Comparison of ENCODE assay signal across 17 cellular contexts in the genomic region with DNA sequence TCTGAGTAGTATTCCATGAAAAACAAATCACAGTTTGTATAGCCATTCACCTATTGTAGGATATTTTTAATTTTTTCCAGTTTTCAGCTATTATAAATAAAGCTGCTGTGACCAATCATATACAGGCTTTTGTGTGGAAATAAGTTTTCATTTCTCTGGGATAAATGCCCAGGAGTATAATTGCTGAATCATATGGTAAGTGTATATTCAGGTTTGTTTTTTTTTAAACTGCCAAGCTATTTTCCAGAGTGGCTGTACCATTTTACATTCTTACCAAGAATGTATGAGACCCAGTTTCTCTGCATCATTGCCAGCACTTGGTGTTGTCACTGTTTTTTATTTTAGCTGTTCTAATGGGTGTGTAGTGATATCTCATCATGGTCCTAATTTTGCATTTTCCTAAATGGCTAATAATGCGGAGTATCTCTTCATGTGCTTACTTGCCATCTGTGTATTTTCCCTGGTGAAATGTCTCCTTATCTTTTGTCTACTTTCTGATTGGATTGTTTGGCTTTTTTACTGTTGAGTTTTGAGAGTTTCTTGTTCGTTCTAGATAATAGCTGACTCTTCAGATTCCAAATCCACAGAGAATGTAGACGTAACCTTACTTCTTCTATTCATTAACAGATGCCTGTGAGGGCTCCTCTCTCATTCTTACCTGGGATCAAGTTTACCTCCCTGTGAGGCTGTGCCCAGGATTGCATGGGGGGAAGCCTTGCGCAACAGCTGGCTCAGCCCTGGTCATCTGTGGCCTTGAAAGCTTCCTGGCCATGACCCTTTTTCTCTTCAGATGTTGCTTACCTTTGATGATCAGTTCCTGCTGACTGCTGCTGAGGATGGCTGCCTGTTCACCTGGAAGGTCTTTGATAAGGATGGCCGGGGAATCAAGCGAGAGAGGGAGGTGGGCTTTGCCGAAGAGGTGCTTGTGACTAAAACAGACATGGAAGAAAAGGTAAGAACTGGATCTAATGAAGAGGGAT. TPM values are rescaled to one million over a fixed set of nuclear protein-coding genes. Genes with fewer than 3 reads are reported as not detected.
DNase-seq lines count a peak whose midpoint lies in the region; ATAC-seq and TF ChIP-seq lines count a peak whose summit lies in the region.
"Had no signal": no experiment of that assay in that cellular context is flagged by ENCODE, and none has a peak within 500 bp of the region (broad histone marks: within the 10 kb centered on the region; RNA-seq: fewer than 3 reads in every experiment).

No MANE protein-coding gene starts in this region.

- ATAC-seq in SK-N-SH treated with all-trans-retinoic acid at 6 μM for 48 hours (no peak), right lobe of liver (peak in 3 of 4 donors; percentile 54 to 75 (median 58)), HG03175 (IDR thresholded peaks at IDR 0.05; ENCODE audit: unreplicated experiment) (no peak)
- ATAC-seq: CD8-positive, alpha-beta T cell had no signal

- H3K9me2 ChIP-seq in SK-N-SH: no peaks in the 10 kb centered on the region

- no peaks in the 10 kb centered on the region for H4K20me1 ChIP-seq in SK-N-SH (ENCODE audit: insufficient read depth)

- no peaks in the 10 kb centered on the region for H3K79me2 ChIP-seq in SK-N-SH (ENCODE audit: insufficient read depth)

- 0 out of 2 replicates have a peak overlapping the region, but pooled peaks have one; percentile 42 for H2AFZ ChIP-seq in SK-N-SH (ENCODE audit: low read depth)

- no peaks in the 10 kb centered on the region for H3K4me1 Mint-ChIP-seq in CD4-positive, alpha-beta memory T cell

- no peak for TF ChIP-seq POLR2A in right lobe of liver (IDR thresholded peaks at IDR 0.05)

- no peaks in the 10 kb centered on the region for H3K9me3 ChIP-seq in SK-N-SH
- no peaks in the 10 kb centered on the region for H3K9me3 ChIP-seq in right lobe of liver
- H3K9me3 ChIP-seq in CD4-positive, alpha-beta memory T cell (ENCODE audit: control insufficient read depth in 1 of 2, low read length in 2 of 2): no peaks in the 10 kb centered on the region

- CTCF ChIA-PET in SK-N-SH (lab: Yijun Ruan, JAX): interaction anchor here (0.8 to 2.7 kb wide), 3 partner anchors 12 to 201 kb away, joined by 3 to 17 read pairs (median 4); no protein-coding TSS in a partner anchor
- CTCF ChIA-PET in CD4-positive, alpha-beta memory T cell (lab: Charles Lee; ENCODE audit: partially characterized antibody): interaction anchor here (1.0 kb wide), 1 partner anchor 12 kb away, joined by 3 read pairs; no protein-coding TSS in a partner anchor

- TF ChIP-seq RAD21 in SK-N-SH (IDR thresholded peaks at IDR 0.05; ENCODE audit: low read length): no peak

- no peak overlapping the region for H3K27ac Mint-ChIP-seq in CD4-positive, alpha-beta memory T cell
- H3K27ac Mint-ChIP-seq: CD8-positive, alpha-beta T cell had no signal

- H3K9me3 Mint-ChIP-seq in CD4-positive, alpha-beta memory T cell: no peaks in the 10 kb centered on the region
- H3K9me3 Mint-ChIP-seq: CD8-positive, alpha-beta T cell had no signal

- no peak overlapping the region for H3K4me3 Mint-ChIP-seq in CD4-positive, alpha-beta memory T cell
- H3K4me3 Mint-ChIP-seq: CD8-positive, alpha-beta T cell had no signal

- POLR2A ChIA-PET in SK-N-SH (lab: Yijun Ruan, JAX): no interaction called here
- POLR2A ChIA-PET in CD4-positive, alpha-beta memory T cell (lab: Charles Lee; ENCODE audit: partially characterized antibody): no interaction called here

- H3K27me3 ChIP-seq in SK-N-SH (ENCODE audit: insufficient read depth): no peaks in the 10 kb centered on the region
- no peaks in the 10 kb centered on the region for H3K27me3 ChIP-seq in right lobe of liver
- H3K27me3 ChIP-seq in CD4-positive, alpha-beta memory T cell (ENCODE audit: insufficient read depth, low read length): no peaks in the 10 kb centered on the region

- no peak overlapping the region for H3K4me2 ChIP-seq in SK-N-SH

- TF ChIP-seq CTCF in SK-N-SH (IDR thresholded peaks at IDR 0.05) (no peak), right lobe of liver (IDR thresholded peaks at IDR 0.05) (no peak)

- H3K4me1 ChIP-seq in SK-N-SH (ENCODE audit: control insufficient read depth in 1 of 2, insufficient read depth in 2 of 2, low read depth in 1 of 2, low read length in 1 of 2): no peaks in the 10 kb centered on the region
- peaks cover 0 to 25% (median 0%) of the 10 kb centered on the region in 4 donors for H3K4me1 ChIP-seq in right lobe of liver
- H3K4me1 ChIP-seq in CD4-positive, alpha-beta memory T cell (ENCODE audit: insufficient read depth, low read length): no peaks in the 10 kb centered on the region

- H3K4me3 ChIP-seq in SK-N-SH (ENCODE audit: low read depth in 2 of 2, low read length in 1 of 2) (no peak overlapping the region), right lobe of liver (no peak overlapping the region)
- no peak overlapping the region for H3K4me3 ChIP-seq in CD4-positive, alpha-beta memory T cell (ENCODE audit: low read length in 2 of 2)

- H3F3A ChIP-seq in SK-N-SH (replicated peaks; ENCODE audit: insufficient read depth): no peaks in the 10 kb centered on the region

- H3K9ac ChIP-seq in SK-N-SH: no peak overlapping the region

- WGBS in SK-N-SH (ENCODE audit: low lambda C conversion rate): 75% methylated on average over 7 of the region's 7 CpGs
- WGBS in right lobe of liver (ENCODE audit: insufficient coverage, low coverage, low lambda C conversion rate, missing lambda C conversion rate): 56% methylated on average over 7 of the region's 7 CpGs

- peaks cover 14 to 20% of the 10 kb centered on the region in 2 donors for H3K27me3 Mint-ChIP-seq in CD4-positive, alpha-beta memory T cell

- no peak overlapping the region for H3K27ac ChIP-seq in SK-N-SH (ENCODE audit: low read depth in 2 of 2, low read length in 1 of 2)
- no peak overlapping the region for H3K27ac ChIP-seq in right lobe of liver
- H3K27ac ChIP-seq in CD4-positive, alpha-beta memory T cell (ENCODE audit: low read depth, low read length): no peak overlapping the region
- H3K27ac ChIP-seq: 22Rv1 had no signal

- intact Hi-C loops in right lobe of liver (cut with DNase I): no loop called here
- intact Hi-C loops in CD4-positive, alpha-beta memory T cell (cut with micrococcal nuclease): no loop called here

- no peak for DNase-seq in SK-N-SH
- peak; percentile 71 for DNase-seq in fibroblast of gingiva (ENCODE audit: low read depth)
- no peak for DNase-seq in right lobe of liver
- DNase-seq in CD4-positive, alpha-beta memory T cell: no peak
- no peak for DNase-seq in germinal center (ENCODE audit: low spot score)
- no peak for DNase-seq in NCI-H748 treated with DMSO at 0.1 percent for 48 hours (lab: John Stamatoyannopoulos, UW)
- DNase-seq: HCEC 1CT; NCI-H1048; NCI-H146; NCI-H526 treated with DMSO at 0.1 percent for 48 hours; NK-92 treated with Interleukin-12 subunit alpha and Interleukin-12 subunit beta, amount 100 ng/mL, for 24 hours; SHP77 had no signal

- H3K36me3 ChIP-seq in SK-N-SH (replicated peaks in 1 of 2; ENCODE audit: control insufficient read depth in 1 of 2, insufficient read depth in 2 of 2, low read length in 1 of 2): no peaks in the 10 kb centered on the region
- H3K36me3 ChIP-seq in right lobe of liver: peaks cover 0 to 45% (median 12%) of the 10 kb centered on the region in 4 donors
- H3K36me3 ChIP-seq in CD4-positive, alpha-beta memory T cell (ENCODE audit: insufficient read depth, low read length): no peaks in the 10 kb centered on the region

- H3K36me3 Mint-ChIP-seq in CD4-positive, alpha-beta memory T cell: no peaks in the 10 kb centered on the region
- H3K36me3 Mint-ChIP-seq: CD8-positive, alpha-beta T cell had no signal

- TF ChIP-seq EP300 in SK-N-SH (IDR thresholded peaks at IDR 0.05; ENCODE audit: borderline replicate concordance in 1 of 2, low read depth in 1 of 2, low read length in 1 of 2): no peak

TF ChIP-seq in SK-N-SH, 30 proteins besides CTCF, POLR2A, EP300 and RAD21 (continues in another document):
- TF ChIP-seq USF1 (IDR thresholded peaks at IDR 0.05; ENCODE audit: borderline replicate concordance, low read depth): no peak
- no peak for TF ChIP-seq RFX5 (IDR thresholded peaks at IDR 0.05; ENCODE audit: low read length)
- TF ChIP-seq RXRA (IDR thresholded peaks at IDR 0.05; ENCODE audit: borderline replicate concordance, low read depth): no peak
- no peak for TF ChIP-seq YY1 (IDR thresholded peaks at IDR 0.05; ENCODE audit: low read depth)

TF ChIP-seq in SK-N-SH treated with all-trans-retinoic acid at 6 μM for 48 hours, 23 proteins besides CTCF, POLR2A, EP300 and RAD21 (continues in another document):
- TF ChIP-seq RARB (CRISPR knock-in tag; IDR thresholded peaks at IDR 0.05) (no peak), ZNF8 (CRISPR knock-in tag; IDR thresholded peaks at IDR 0.05) (no peak), OSR1 (CRISPR knock-in tag; IDR thresholded peaks at IDR 0.05) (no peak), CSDC2 (CRISPR knock-in tag; IDR thresholded peaks at IDR 0.05) (no peak), TOX (CRISPR knock-in tag; IDR thresholded peaks at IDR 0.05; ENCODE audit: borderline replicate concordance) (no peak), ZFP3 (CRISPR knock-in tag; IDR thresholded peaks at IDR 0.05) (no peak)

RNA-seq across cellular contexts. Expression of gene CFAP57, which starts 42.6 kb away (rescaled TPM):
- 0.36 and 0.60 TPM in 2 replicates for polyA plus RNA-seq in SK-N-SH (2012; rRNA removed)
- polyA plus RNA-seq in SK-N-SH (2012; cell fraction: cytosol; rRNA removed): 0.42 and 0.44 TPM in 2 replicates
- 1.2 TPM in 2 replicates for polyA plus RNA-seq in SK-N-SH (2012; cell fraction: nucleus; rRNA removed)
- not detected for total RNA-seq in right lobe of liver
- not detected for total RNA-seq in CD4-positive, alpha-beta memory T cell
- polyA plus RNA-seq in CD4-positive, alpha-beta memory T cell: under 1 TPM in 1 of 2 donors, not detected in 1; 0.07 TPM
- total RNA-seq: CD8-positive, alpha-beta T cell had no signal

RNA-seq across cellular contexts. Expression of gene EBNA1BP2, which starts 42.7 kb away (rescaled TPM):
- polyA plus RNA-seq in SK-N-SH (2012; rRNA removed): 134 and 146 TPM in 2 replicates
- polyA plus RNA-seq in SK-N-SH (2012; cell fraction: cytosol; rRNA removed): 145 and 150 TPM in 2 replicates
- polyA plus RNA-seq in SK-N-SH (2012; cell fraction: nucleus; rRNA removed): 110 and 125 TPM in 2 replicates
- total RNA-seq in right lobe of liver: 100 to 1,000 TPM in 1 of 6 experiments, 10 to 100 TPM in 5; 45.7 to 108 (median 61.4) TPM
- total RNA-seq in CD4-positive, alpha-beta memory T cell: 10 to 100 TPM; 23.6 to 27.6 TPM
- 10 to 100 TPM; 56.7 to 72.2 TPM for polyA plus RNA-seq in CD4-positive, alpha-beta memory T cell

RNA-seq across cellular contexts. Expression of gene TMEM125, which starts 55.0 kb away (rescaled TPM):
- polyA plus RNA-seq in SK-N-SH (2012; rRNA removed): not detected in 2 replicates
- not detected in 2 replicates for polyA plus RNA-seq in SK-N-SH (2012; cell fraction: cytosol; rRNA removed)
- not detected in 2 replicates for polyA plus RNA-seq in SK-N-SH (2012; cell fraction: nucleus; rRNA removed)
- under 1 TPM in 2 of 6 experiments, not detected in 4; 0.21 to 0.27 TPM for total RNA-seq in right lobe of liver
- total RNA-seq in CD4-positive, alpha-beta memory T cell: not detected
- not detected for polyA plus RNA-seq in CD4-positive, alpha-beta memory T cell
- total RNA-seq: CD8-positive, alpha-beta T cell; G401 had no signal

Comparison
In these comparisons a context has a peak if more than half of its experiments do, and no peak if none do; other contexts are left out.
1. ATAC-seq: peak in right lobe of liver (3 of 4); none in SK-N-SH treated with all-trans-retinoic acid at 6 μM for 48 hours (single experiment) and HG03175 (single experiment).